In genomic region chr1:220300442-220301121, GRCh38 we compare ENCODE assay signal across 8 cellular contexts. TPM values are rescaled to one million over a fixed set of nuclear protein-coding genes. Genes with fewer than 3 reads are reported as not detected.
DNase-seq lines count a peak whose midpoint lies in the region; ATAC-seq and TF ChIP-seq lines count a peak whose summit lies in the region.

No MANE protein-coding gene starts in this region.

- peak; percentile 50 for ATAC-seq in WTC11
- no peak for ATAC-seq in HG02973 (IDR thresholded peaks at IDR 0.05; ENCODE audit: unreplicated experiment)

- H3K9me3 ChIP-seq in cardiac muscle cell (ENCODE audit: low read depth): no peaks in the 10 kb centered on the region

- DNase-seq in HPDE6-E6E7 (ENCODE audit: extremely low spot score) (peak; percentile 26), WTC11 (ENCODE audit: low spot score) (no peak), cardiac muscle cell (ENCODE audit: low read depth in 1 of 2, low spot score in 1 of 2) (peak; percentile 18 to 97), pulmonary artery endothelial cell (ENCODE audit: low read depth, low spot score) (peak; percentile 93), GM10248 (ENCODE audit: extremely low spot score) (no peak)
- DNase-seq in activated naive CD4-positive, alpha-beta T cell (lab: John Stamatoyannopoulos, UW): no peak
- DNase-seq in activated T-cell treated with anti-CD3 and anti-CD28 coated beads, Interleukin-2, amount 50 U/mL, for 48 hours: no peak

- peaks cover 27% of the 10 kb centered on the region for H3K4me1 Mint-ChIP-seq in WTC11

- peak overlapping the region; percentile 89 for H3K27ac Mint-ChIP-seq in WTC11

- no peaks in the 10 kb centered on the region for H3K36me3 Mint-ChIP-seq in WTC11

- TF ChIP-seq CTCF in WTC11 (IDR thresholded peaks at IDR 0.05): no peak
- TF ChIP-seq CTCF in cardiac muscle cell (IDR thresholded peaks at IDR 0.05; ENCODE audit: low read depth, low read length): no peak
- no peak for TF ChIP-seq CTCF in GM10248 (IDR thresholded peaks at IDR 0.05; ENCODE audit: control extremely low read depth, extremely low read depth, low read depth, missing control alignments)

- no peak overlapping the region for H3K4me3 Mint-ChIP-seq in WTC11

- CTCF ChIA-PET in WTC11 (lab: Charles Lee): no interaction called here
- CTCF ChIA-PET in GM10248 (lab: Yijun Ruan, JAX): interaction anchor here (0.9 to 9.4 kb wide), 2 partner anchors 10 to 17 kb away, joined by 3 to 140 read pairs; no protein-coding TSS in a partner anchor

- H3K4me3 ChIP-seq in cardiac muscle cell: no peak overlapping the region

- H3K9me3 Mint-ChIP-seq in WTC11: peaks cover 5% of the 10 kb centered on the region

- no peaks in the 10 kb centered on the region for H3K27me3 Mint-ChIP-seq in WTC11 (ENCODE audit: low read depth)

- H3K4me1 ChIP-seq in cardiac muscle cell (ENCODE audit: low read depth): peaks cover 9% of the 10 kb centered on the region

- no peak overlapping the region for H3K27ac ChIP-seq in cardiac muscle cell

- H3K36me3 ChIP-seq in cardiac muscle cell: no peaks in the 10 kb centered on the region

- POLR2A ChIA-PET in WTC11 (lab: Charles Lee): interaction anchor here (0.6 to 1.0 kb wide), 3 partner anchors 10 to 76 kb away, joined by 3 to 4 read pairs (median 3); no protein-coding TSS in a partner anchor
- POLR2A ChIA-PET in GM10248 (lab: Yijun Ruan, JAX): no interaction called here

- no peaks in the 10 kb centered on the region for H3K27me3 ChIP-seq in cardiac muscle cell

TF ChIP-seq in WTC11, 78 proteins besides CTCF, POLR2A, EP300 and RAD21:
- TF ChIP-seq AR (CRISPR knock-in tag; IDR thresholded peaks at IDR 0.05) (no peak), GABPB1 (CRISPR knock-in tag; IDR thresholded peaks at IDR 0.05) (peak; percentile 50; the same call in 1 of the 2 replicates), USF1 (CRISPR knock-in tag; IDR thresholded peaks at IDR 0.05) (peak; percentile 68; the same call in 1 of the 2 replicates), IRF2 (CRISPR knock-in tag; IDR thresholded peaks at IDR 0.05; ENCODE audit: borderline replicate concordance, low read depth) (no peak), ZNF512 (CRISPR knock-in tag; IDR thresholded peaks at IDR 0.05; ENCODE audit: borderline replicate concordance) (no peak), USF2 (CRISPR knock-in tag; IDR thresholded peaks at IDR 0.05) (peak; percentile 63; the same call in 1 of the 2 replicates)

RNA-seq across cellular contexts. Expression of gene RAB3GAP2, which starts 28.3 kb away (rescaled TPM):
- total RNA-seq in WTC11 (2021) (45.7 to 64.3 TPM (median 52.8 TPM) in 3 replicates), cardiac muscle cell (10.0 and 14.5 TPM in 2 replicates), pulmonary artery endothelial cell (31.3 and 39.3 TPM in 2 replicates)
- polyA plus RNA-seq in cardiac muscle cell: 9.9 and 17.6 TPM in 2 replicates

Comparison
In these comparisons a context has a peak if more than half of its experiments do, and no peak if none do; other contexts are left out.
1. DNase-seq: peak in HPDE6-E6E7 (single experiment), cardiac muscle cell (2 of 2) and pulmonary artery endothelial cell (single experiment); none in WTC11 (single experiment), GM10248 (single experiment), activated naive CD4-positive, alpha-beta T cell (0 of 4) and activated T-cell treated with anti-CD3 and anti-CD28 coated beads, Interleukin-2, amount 50 U/mL, for 48 hours (0 of 2).